ENCODE assay signal across 14 cellular contexts in the genomic region with DNA sequence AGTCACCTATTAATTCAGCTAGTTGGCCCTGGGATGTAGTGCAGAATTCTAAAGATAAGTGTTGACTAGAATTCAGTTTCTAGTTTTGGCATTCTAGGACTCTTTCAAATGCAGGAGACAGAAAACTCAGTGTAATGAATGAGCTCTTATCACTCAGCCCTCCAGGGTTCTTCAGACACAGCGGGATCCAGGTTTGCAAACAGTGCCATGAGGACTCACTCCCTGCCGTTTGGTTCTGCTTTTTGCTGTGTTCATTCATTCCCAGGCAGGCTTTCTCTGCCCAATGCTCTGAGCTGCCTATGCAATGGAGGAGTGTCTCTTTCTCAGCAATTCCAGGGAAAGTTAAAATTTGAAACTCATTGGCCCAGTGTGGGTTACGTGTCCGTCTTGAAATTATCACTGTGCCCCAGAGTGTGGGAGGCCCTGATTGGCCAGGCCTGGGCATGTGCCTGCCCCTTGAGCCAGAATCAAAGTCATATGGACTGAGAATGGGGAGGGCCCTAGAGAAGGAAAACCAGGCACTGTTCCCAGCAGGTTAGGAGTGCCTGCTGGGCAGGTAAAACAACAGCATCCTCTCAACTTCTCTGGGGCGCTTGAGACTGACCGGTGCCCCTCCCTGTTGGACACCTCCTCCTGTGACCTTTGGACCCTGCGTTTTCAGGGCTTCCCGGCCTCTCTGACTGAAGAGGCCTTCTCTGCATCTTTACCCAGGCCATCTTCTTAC. TPM values are rescaled to one million over a fixed set of nuclear protein-coding genes. Genes with fewer than 3 reads are reported as not detected.
DNase-seq lines count a peak whose midpoint lies in the region; ATAC-seq and TF ChIP-seq lines count a peak whose summit lies in the region.
"Had no signal": no experiment of that assay in that cellular context is flagged by ENCODE, and none has a peak within 500 bp of the region (broad histone marks: within the 10 kb centered on the region; RNA-seq: fewer than 3 reads in every experiment).

No MANE protein-coding gene starts in this region.

- no peaks in the 10 kb centered on the region for H3K4me1 Mint-ChIP-seq in activated T-helper 1 cell treated with anti-CD3 and anti-CD28 coated beads, Interleukin-12 subunit alpha, Interleukin-12 subunit beta, Interleukin-2, Interleukin-4 antibody, amounts not matched to agents 30 ng/mL and 10 ng/mL and 1 ng/mL, durations not matched to agents 14 hours and 24 hours and 36 hours (ENCODE audit: low read depth)
- no peaks in the 10 kb centered on the region for H3K4me1 Mint-ChIP-seq in activated CD4-positive, alpha-beta T cell treated with anti-CD3 and anti-CD28 coated beads, Interleukin-2, amount 10 ng/mL, durations not matched to agents 7 days and 5 days

- 14 to 23% methylated on average over 7 to 8 of the region's 8 CpGs for whole genome bisulfite sequencing in body of pancreas, 2 donors

- ATAC-seq in body of pancreas (peak; percentile 13), left lung (peak; percentile 90), GM18519 (IDR thresholded peaks at IDR 0.05; ENCODE audit: low FRiP score, unreplicated experiment) (no peak)
- ATAC-seq: left ventricle myocardium superior had no signal

- peak in 1 of 3 donors; percentile 19 for TF ChIP-seq POLR2A in body of pancreas (IDR thresholded peaks at IDR 0.05)

- peak in 1 of 2 donors; percentile 49 for DNase-seq in cardiac muscle cell (ENCODE audit: low read depth in 1 of 2, low spot score in 1 of 2)
- DNase-seq in right atrium auricular region (ENCODE audit: low spot score), result no peak
- peak; percentile 52 to 83 (median 75) for DNase-seq in body of pancreas
- DNase-seq in left lung, result peak; percentile 71 to 78
- no peak for DNase-seq in activated T-helper 1 cell treated with anti-CD3 and anti-CD28 coated beads, Interleukin-12 subunit alpha, Interleukin-12 subunit beta, Interleukin-2, Interleukin-4 antibody, amounts not matched to agents 30 ng/mL and 10 ng/mL and 1 ng/mL, durations not matched to agents 14 hours and 24 hours and 36 hours (ENCODE audit: low spot score)
- no peak for DNase-seq in dorsolateral prefrontal cortex
- DNase-seq in activated CD4-positive, alpha-beta T cell treated with anti-CD3 and anti-CD28 coated beads, Interleukin-2, amount 10 ng/mL, durations not matched to agents 7 days and 5 days, result no peak
- DNase-seq: effector CD4-positive, alpha-beta T cell; left ventricle myocardium superior; NCI-H82; SIG-M5 had no signal

- H3K27ac ChIP-seq in cardiac muscle cell (peak overlapping the region; percentile 41), right atrium auricular region (no peak overlapping the region), body of pancreas (peak overlapping the region; percentile 54 to 95 (median 94)), left lung (no peak overlapping the region), dorsolateral prefrontal cortex (peak overlapping the region in 2 of 59 donors; percentile 5 to 13)

- H3K4me3 Mint-ChIP-seq in activated T-helper 1 cell treated with anti-CD3 and anti-CD28 coated beads, Interleukin-12 subunit alpha, Interleukin-12 subunit beta, Interleukin-2, Interleukin-4 antibody, amounts not matched to agents 30 ng/mL and 10 ng/mL and 1 ng/mL, durations not matched to agents 14 hours and 24 hours and 36 hours, result no peak overlapping the region
- no peak overlapping the region for H3K4me3 Mint-ChIP-seq in activated CD4-positive, alpha-beta T cell treated with anti-CD3 and anti-CD28 coated beads, Interleukin-2, amount 10 ng/mL, durations not matched to agents 7 days and 5 days

- no peak overlapping the region for H3K27ac Mint-ChIP-seq in activated T-helper 1 cell treated with anti-CD3 and anti-CD28 coated beads, Interleukin-12 subunit alpha, Interleukin-12 subunit beta, Interleukin-2, Interleukin-4 antibody, amounts not matched to agents 30 ng/mL and 10 ng/mL and 1 ng/mL, durations not matched to agents 14 hours and 24 hours and 36 hours
- H3K27ac Mint-ChIP-seq in activated CD4-positive, alpha-beta T cell treated with anti-CD3 and anti-CD28 coated beads, Interleukin-2, amount 10 ng/mL, durations not matched to agents 7 days and 5 days, result no peak overlapping the region

- no peak for TF ChIP-seq CTCF in cardiac muscle cell (IDR thresholded peaks at IDR 0.05; ENCODE audit: low read depth, low read length)
- no peak for TF ChIP-seq CTCF in right atrium auricular region (IDR thresholded peaks at IDR 0.05)
- TF ChIP-seq CTCF in body of pancreas (IDR thresholded peaks at IDR 0.05), result peak in 1 of 7 experiments; percentile 1
- TF ChIP-seq CTCF in left lung (IDR thresholded peaks at IDR 0.05), result no peak
- TF ChIP-seq CTCF in dorsolateral prefrontal cortex (IDR thresholded peaks at IDR 0.05 in 54 of 56, conservative IDR thresholded peaks at IDR 0.05 in 2 of 56; ENCODE audit: low read depth in 1 of 56, partially characterized antibody in 56 of 56), result no peak

- H3K9me3 ChIP-seq in cardiac muscle cell (ENCODE audit: low read depth) (no peaks in the 10 kb centered on the region), right atrium auricular region (no peaks in the 10 kb centered on the region), body of pancreas (no peaks in the 10 kb centered on the region), left lung (no peaks in the 10 kb centered on the region)
- H3K9me3 ChIP-seq: HAP-1 had no signal

- H3K36me3 Mint-ChIP-seq in activated T-helper 1 cell treated with anti-CD3 and anti-CD28 coated beads, Interleukin-12 subunit alpha, Interleukin-12 subunit beta, Interleukin-2, Interleukin-4 antibody, amounts not matched to agents 30 ng/mL and 10 ng/mL and 1 ng/mL, durations not matched to agents 14 hours and 24 hours and 36 hours (ENCODE audit: low read depth), result no peaks in the 10 kb centered on the region
- H3K36me3 Mint-ChIP-seq in activated CD4-positive, alpha-beta T cell treated with anti-CD3 and anti-CD28 coated beads, Interleukin-2, amount 10 ng/mL, durations not matched to agents 7 days and 5 days (ENCODE audit: low read depth), result no peaks in the 10 kb centered on the region

- intact Hi-C loops in body of pancreas (cut with DNase I) (no loop called here), left lung (cut with DNase I) (no loop called here), dorsolateral prefrontal cortex (cut with DNase I) (no loop called here)
- intact Hi-C loops in activated T-helper 1 cell treated with anti-CD3 and anti-CD28 coated beads, Interleukin-12 subunit alpha, Interleukin-12 subunit beta, Interleukin-2, Interleukin-4 antibody, amounts not matched to agents 30 ng/mL and 10 ng/mL and 1 ng/mL, durations not matched to agents 14 hours and 24 hours and 36 hours (cut with micrococcal nuclease), result no loop called here

- no peaks in the 10 kb centered on the region for H3K27me3 ChIP-seq in cardiac muscle cell
- no peaks in the 10 kb centered on the region for H3K27me3 ChIP-seq in right atrium auricular region
- H3K27me3 ChIP-seq in body of pancreas, result no peaks in the 10 kb centered on the region
- H3K27me3 ChIP-seq in left lung, result no peaks in the 10 kb centered on the region
- peaks cover 0 to 5% (median 0%) of the 10 kb centered on the region in 45 donors for H3K27me3 ChIP-seq in dorsolateral prefrontal cortex

- H3K4me3 ChIP-seq in cardiac muscle cell (no peak overlapping the region), right atrium auricular region (no peak overlapping the region), body of pancreas (no peak overlapping the region), left lung (no peak overlapping the region), dorsolateral prefrontal cortex (no peak overlapping the region)
- H3K4me3 ChIP-seq: HAP-1 had no signal

- CTCF ChIA-PET in activated CD4-positive, alpha-beta T cell treated with anti-CD3 and anti-CD28 coated beads, Interleukin-2, amount 10 ng/mL, durations not matched to agents 7 days and 5 days (lab: Charles Lee), result interaction anchor here (0.7 kb wide), 1 partner anchor 75 kb away, joined by 4 read pairs; no protein-coding TSS in a partner anchor

- POLR2A ChIA-PET in activated CD4-positive, alpha-beta T cell treated with anti-CD3 and anti-CD28 coated beads, Interleukin-2, amount 10 ng/mL, durations not matched to agents 7 days and 5 days (lab: Charles Lee), result no interaction called here

- no peaks in the 10 kb centered on the region for H3K36me3 ChIP-seq in cardiac muscle cell
- no peaks in the 10 kb centered on the region for H3K36me3 ChIP-seq in right atrium auricular region
- no peaks in the 10 kb centered on the region for H3K36me3 ChIP-seq in body of pancreas (replicated peaks in 1 of 2; ENCODE audit: insufficient read depth in 1 of 2, low read depth in 2 of 2)
- no peaks in the 10 kb centered on the region for H3K36me3 ChIP-seq in left lung
- H3K36me3 ChIP-seq: HAP-1 had no signal

- H3K4me1 ChIP-seq in cardiac muscle cell (ENCODE audit: low read depth) (peaks cover 32% of the 10 kb centered on the region), right atrium auricular region (no peaks in the 10 kb centered on the region), body of pancreas (peaks cover 87% of the 10 kb centered on the region), left lung (peaks cover 9 to 20% of the 10 kb centered on the region in 2 donors)
- H3K4me1 ChIP-seq: HAP-1 had no signal

- peaks cover 7% of the 10 kb centered on the region for H3K27me3 Mint-ChIP-seq in activated T-helper 1 cell treated with anti-CD3 and anti-CD28 coated beads, Interleukin-12 subunit alpha, Interleukin-12 subunit beta, Interleukin-2, Interleukin-4 antibody, amounts not matched to agents 30 ng/mL and 10 ng/mL and 1 ng/mL, durations not matched to agents 14 hours and 24 hours and 36 hours (ENCODE audit: insufficient read depth)
- peaks cover 4% of the 10 kb centered on the region for H3K27me3 Mint-ChIP-seq in activated CD4-positive, alpha-beta T cell treated with anti-CD3 and anti-CD28 coated beads, Interleukin-2, amount 10 ng/mL, durations not matched to agents 7 days and 5 days

- no peaks in the 10 kb centered on the region for H3K9me3 Mint-ChIP-seq in activated T-helper 1 cell treated with anti-CD3 and anti-CD28 coated beads, Interleukin-12 subunit alpha, Interleukin-12 subunit beta, Interleukin-2, Interleukin-4 antibody, amounts not matched to agents 30 ng/mL and 10 ng/mL and 1 ng/mL, durations not matched to agents 14 hours and 24 hours and 36 hours
- no peaks in the 10 kb centered on the region for H3K9me3 Mint-ChIP-seq in activated CD4-positive, alpha-beta T cell treated with anti-CD3 and anti-CD28 coated beads, Interleukin-2, amount 10 ng/mL, durations not matched to agents 7 days and 5 days

RNA-seq across cellular contexts. Expression of gene TMEM51, which starts 43.4 kb away (rescaled TPM):
- total RNA-seq in cardiac muscle cell (32.7 and 40.9 TPM in 2 replicates), right atrium auricular region (1 to 10 TPM; 3.2 to 6.6 TPM), body of pancreas (10 to 100 TPM; 26.5 to 36.9 TPM), left lung (10 to 100 TPM; 17.9 TPM), dorsolateral prefrontal cortex (1 to 10 TPM; 1.6 to 8.6 (median 3.9) TPM)
- polyA plus RNA-seq in cardiac muscle cell, result 21.3 and 23.8 TPM in 2 replicates
- 0.21 TPM in 1 of 2 replicates, not detected in the other for total RNA-seq in activated T-helper 1 cell treated with anti-CD3 and anti-CD28 coated beads, Interleukin-12 subunit alpha, Interleukin-12 subunit beta, Interleukin-2, Interleukin-4 antibody, amounts not matched to agents 30 ng/mL and 10 ng/mL and 1 ng/mL, durations not matched to agents 14 hours and 24 hours and 36 hours
- total RNA-seq in activated CD4-positive, alpha-beta T cell treated with anti-CD3 and anti-CD28 coated beads, Interleukin-2, amount 10 ng/mL, durations not matched to agents 7 days and 5 days, result not detected

RNA-seq across cellular contexts. Expression of gene FHAD1, which starts 50.1 kb away (rescaled TPM):
- total RNA-seq in cardiac muscle cell (0.53 and 0.74 TPM in 2 replicates), right atrium auricular region (not detected), body of pancreas (1 to 10 TPM; 2.9 to 4.9 TPM), left lung (1 to 10 TPM; 1.4 to 8.5 TPM), dorsolateral prefrontal cortex (1 to 10 TPM; 1.0 to 9.2 (median 3.4) TPM)
- polyA plus RNA-seq in cardiac muscle cell, result 0.24 and 3.5 TPM in 2 replicates
- total RNA-seq in activated T-helper 1 cell treated with anti-CD3 and anti-CD28 coated beads, Interleukin-12 subunit alpha, Interleukin-12 subunit beta, Interleukin-2, Interleukin-4 antibody, amounts not matched to agents 30 ng/mL and 10 ng/mL and 1 ng/mL, durations not matched to agents 14 hours and 24 hours and 36 hours, result not detected in 2 replicates
- not detected for total RNA-seq in activated CD4-positive, alpha-beta T cell treated with anti-CD3 and anti-CD28 coated beads, Interleukin-2, amount 10 ng/mL, durations not matched to agents 7 days and 5 days
- total RNA-seq: left ventricle myocardium superior, osteocyte had no signal

Comparison
In these comparisons a context has a peak if more than half of its experiments do, and no peak if none do; other contexts are left out.
1. H3K27ac ChIP-seq: peak in cardiac muscle cell (single experiment) and body of pancreas (4 of 4); none in right atrium auricular region (0 of 2) and left lung (0 of 2).
2. DNase-seq: peak in body of pancreas (4 of 4) and left lung (2 of 2); none in right atrium auricular region (single experiment), activated T-helper 1 cell treated with anti-CD3 and anti-CD28 coated beads, Interleukin-12 subunit alpha, Interleukin-12 subunit beta, Interleukin-2, Interleukin-4 antibody, amounts not matched to agents 30 ng/mL and 10 ng/mL and 1 ng/mL, durations not matched to agents 14 hours and 24 hours and 36 hours (single experiment), dorsolateral prefrontal cortex (0 of 10) and activated CD4-positive, alpha-beta T cell treated with anti-CD3 and anti-CD28 coated beads, Interleukin-2, amount 10 ng/mL, durations not matched to agents 7 days and 5 days (single experiment).